ENCODE assay signal across 20 cellular contexts in the genomic region with DNA sequence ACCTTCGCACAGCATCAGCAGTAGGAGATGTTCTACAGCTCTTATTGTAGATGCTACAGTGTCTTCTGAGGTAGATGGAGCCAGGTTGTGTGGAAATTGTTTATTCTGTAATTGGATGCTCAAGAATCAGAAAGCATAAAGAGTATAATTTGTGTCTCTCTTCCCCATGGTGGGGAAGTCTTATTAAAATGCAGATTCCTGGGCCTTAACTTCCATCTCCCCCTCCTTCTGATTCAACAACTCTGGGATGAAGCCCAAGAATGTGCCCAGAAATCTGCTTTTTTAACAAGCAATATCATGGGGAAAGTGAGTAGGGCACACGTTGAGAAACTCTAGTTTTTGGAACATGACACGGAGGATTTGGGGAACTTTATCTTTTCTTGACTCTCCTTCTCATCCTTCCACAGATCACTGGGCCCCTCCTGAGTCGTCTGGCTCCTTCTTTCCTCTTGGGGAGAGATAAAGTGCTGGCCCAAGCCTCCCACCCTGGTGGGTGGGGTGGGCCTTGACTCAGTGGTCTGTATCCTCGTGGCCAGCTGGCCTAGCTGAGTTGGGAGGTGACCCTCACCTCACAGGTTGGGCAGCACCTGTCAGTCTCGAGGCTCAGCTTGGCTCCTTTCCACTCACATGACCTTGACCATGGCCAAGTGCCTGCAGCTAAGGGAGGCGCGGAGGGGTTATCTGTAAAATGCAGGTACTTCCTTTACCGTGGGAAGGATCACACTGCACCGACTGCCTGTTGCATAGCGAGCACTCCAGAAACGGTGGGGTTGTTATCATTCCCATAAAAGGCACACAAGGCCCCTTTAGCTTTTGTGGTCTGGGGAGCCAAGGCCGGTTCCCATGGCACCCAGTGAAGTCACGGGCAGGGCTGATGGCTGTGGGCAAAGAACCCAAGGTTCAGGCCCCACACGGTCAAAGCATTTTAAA.
DNase-seq lines count a peak whose midpoint lies in the region; ATAC-seq and TF ChIP-seq lines count a peak whose summit lies in the region.
"Had no signal": no experiment of that assay in that cellular context is flagged by ENCODE, and none has a peak within 500 bp of the region (broad histone marks: within the 10 kb centered on the region; RNA-seq: fewer than 3 reads in every experiment).

No MANE protein-coding gene starts in this region.

- no peak overlapping the region for H4K12ac ChIP-seq in trophoblast cell (ENCODE audit: low read depth, low read length)

- H3K79me1 ChIP-seq in trophoblast cell (ENCODE audit: low read length): peaks cover 23% of the 10 kb centered on the region

- peak overlapping the region; percentile 84 for H2AK5ac ChIP-seq in trophoblast cell (ENCODE audit: low read length)

- H2BK5ac ChIP-seq in trophoblast cell (ENCODE audit: low read depth, low read length, poor library complexity): no peak overlapping the region

- peak overlapping the region; percentile 68 for H3K14ac ChIP-seq in trophoblast cell (ENCODE audit: low read length)

- no peak overlapping the region for H3K4me3 ChIP-seq in body of pancreas
- H3K4me3 ChIP-seq in trophoblast cell (ENCODE audit: low read depth, low read length): no peak overlapping the region
- H3K4me3 ChIP-seq: gastrocnemius medialis, SJSA1, skin epidermis, tibial nerve had no signal

- H3K4me1 ChIP-seq in body of pancreas: peaks cover 21% of the 10 kb centered on the region
- H3K4me1 ChIP-seq in trophoblast cell (ENCODE audit: control insufficient read depth in 1 of 2, insufficient read depth in 2 of 2, low read length in 2 of 2): peaks cover 37 to 40% of the 10 kb centered on the region in 2 experiments
- H3K4me1 ChIP-seq: gastrocnemius medialis had no signal

- 27 to 31% methylated on average over 15 of the region's 15 CpGs for WGBS in body of pancreas, 2 donors
- WGBS in trophoblast cell (ENCODE audit: extremely low coverage, insufficient coverage, insufficient read length): no CpG with 5 or more reads among the region's 15 CpGs

- peak overlapping the region; percentile 66 for H3K18ac ChIP-seq in trophoblast cell (ENCODE audit: low read length)

- no peak overlapping the region for H3K4me3 Mint-ChIP-seq in activated CD4-positive, alpha-beta memory T cell treated with anti-CD3 and anti-CD28 coated beads, Interleukin-2, amount 10 ng/mL, durations not matched to agents 7 days and 5 days
- H3K4me3 Mint-ChIP-seq: activated CD4-positive, alpha-beta T cell treated with anti-CD3 and anti-CD28 coated beads, Interleukin-2, amount 10 ng/mL, durations not matched to agents 7 days and 5 days; activated naive CD4-positive, alpha-beta T cell treated with anti-CD3 and anti-CD28 coated beads, Interleukin-2, amount 10 ng/mL, durations not matched to agents 7 days and 5 days; H9 had no signal

- H3K9me3 ChIP-seq in KOPT-K1 (ENCODE audit: insufficient read depth, low read length, poor library complexity, severe bottlenecking) (no peaks in the 10 kb centered on the region), body of pancreas (no peaks in the 10 kb centered on the region), trophoblast cell (ENCODE audit: insufficient read depth, low read depth, low read length) (no peaks in the 10 kb centered on the region)
- H3K9me3 ChIP-seq: gastrocnemius medialis, SJSA1, tibial nerve had no signal

- peak overlapping the region; percentile 86 for H2BK120ac ChIP-seq in trophoblast cell (ENCODE audit: insufficient read depth, low read length, poor library complexity)

- POLR2A ChIA-PET in activated CD4-positive, alpha-beta memory T cell treated with anti-CD3 and anti-CD28 coated beads, Interleukin-2, amount 10 ng/mL, durations not matched to agents 7 days and 5 days (lab: Charles Lee): no interaction called here

- H3K27me3 ChIP-seq in body of pancreas (no peaks in the 10 kb centered on the region), trophoblast cell (ENCODE audit: insufficient read depth, low read length) (no peaks in the 10 kb centered on the region)
- H3K27me3 ChIP-seq: gastrocnemius medialis, SJSA1, tibial nerve had no signal

- H3K4ac ChIP-seq in trophoblast cell (ENCODE audit: low read depth, low read length): peak overlapping the region; percentile 29

- H4K91ac ChIP-seq in trophoblast cell (ENCODE audit: low read depth, low read length): peak overlapping the region; percentile 92

- H3K9ac ChIP-seq in trophoblast cell (ENCODE audit: low read length): no peak overlapping the region

- H2BK12ac ChIP-seq in trophoblast cell (ENCODE audit: low read length): peak overlapping the region; percentile 94

- CTCF ChIA-PET in activated CD4-positive, alpha-beta memory T cell treated with anti-CD3 and anti-CD28 coated beads, Interleukin-2, amount 10 ng/mL, durations not matched to agents 7 days and 5 days (lab: Charles Lee): no interaction called here

- TF ChIP-seq POLR2A in body of pancreas (IDR thresholded peaks at IDR 0.05): no peak

- no peak overlapping the region for H2AFZ ChIP-seq in trophoblast cell (ENCODE audit: insufficient read depth, low read length, poor library complexity)

- peak overlapping the region; percentile 93 for H3K27ac ChIP-seq in KOPT-K1 (ENCODE audit: low read depth, low read length, poor library complexity, severe bottlenecking)
- peak overlapping the region in 2 of 4 donors; percentile 0 to 9 for H3K27ac ChIP-seq in body of pancreas
- H3K27ac ChIP-seq in trophoblast cell (ENCODE audit: low read depth, low read length): no peak overlapping the region
- H3K27ac ChIP-seq: gastrocnemius medialis, SJSA1, skin epidermis, tibial nerve had no signal

- peaks cover 42% of the 10 kb centered on the region for H3K4me1 Mint-ChIP-seq in activated CD4-positive, alpha-beta memory T cell treated with anti-CD3 and anti-CD28 coated beads, Interleukin-2, amount 10 ng/mL, durations not matched to agents 7 days and 5 days

- intact Hi-C loops in body of pancreas (cut with DNase I): no loop called here

- no peaks in the 10 kb centered on the region for H3K27me3 Mint-ChIP-seq in activated CD4-positive, alpha-beta memory T cell treated with anti-CD3 and anti-CD28 coated beads, Interleukin-2, amount 10 ng/mL, durations not matched to agents 7 days and 5 days
- H3K27me3 Mint-ChIP-seq: activated CD4-positive, alpha-beta T cell treated with anti-CD3 and anti-CD28 coated beads, Interleukin-2, amount 10 ng/mL, durations not matched to agents 7 days and 5 days; activated naive CD4-positive, alpha-beta T cell treated with anti-CD3 and anti-CD28 coated beads, Interleukin-2, amount 10 ng/mL, durations not matched to agents 7 days and 5 days had no signal

- H3K23ac ChIP-seq in trophoblast cell (ENCODE audit: low read length): no peak overlapping the region

- H3K36me3 ChIP-seq in KOPT-K1 (ENCODE audit: insufficient read depth, low read length): peaks cover 43% of the 10 kb centered on the region
- H3K36me3 ChIP-seq in body of pancreas (replicated peaks in 1 of 2; ENCODE audit: insufficient read depth in 1 of 2, low read depth in 2 of 2): no peaks in the 10 kb centered on the region
- no peaks in the 10 kb centered on the region for H3K36me3 ChIP-seq in trophoblast cell (ENCODE audit: control insufficient read depth in 1 of 2, insufficient read depth in 2 of 2, low read length in 2 of 2)
- H3K36me3 ChIP-seq: gastrocnemius medialis, SJSA1, tibial nerve had no signal

- no peak overlapping the region for H3K4me2 ChIP-seq in trophoblast cell (ENCODE audit: low read length)

- no peak overlapping the region for H3K27ac Mint-ChIP-seq in activated CD4-positive, alpha-beta memory T cell treated with anti-CD3 and anti-CD28 coated beads, Interleukin-2, amount 10 ng/mL, durations not matched to agents 7 days and 5 days
- H3K27ac Mint-ChIP-seq: activated CD4-positive, alpha-beta T cell treated with anti-CD3 and anti-CD28 coated beads, Interleukin-2, amount 10 ng/mL, durations not matched to agents 7 days and 5 days; activated naive CD4-positive, alpha-beta T cell treated with anti-CD3 and anti-CD28 coated beads, Interleukin-2, amount 10 ng/mL, durations not matched to agents 7 days and 5 days; H9 had no signal

- no peak for TF ChIP-seq CTCF in body of pancreas (IDR thresholded peaks at IDR 0.05)

- no peaks in the 10 kb centered on the region for H3K9me3 Mint-ChIP-seq in activated CD4-positive, alpha-beta memory T cell treated with anti-CD3 and anti-CD28 coated beads, Interleukin-2, amount 10 ng/mL, durations not matched to agents 7 days and 5 days
- H3K9me3 Mint-ChIP-seq: activated CD4-positive, alpha-beta T cell treated with anti-CD3 and anti-CD28 coated beads, Interleukin-2, amount 10 ng/mL, durations not matched to agents 7 days and 5 days; activated naive CD4-positive, alpha-beta T cell treated with anti-CD3 and anti-CD28 coated beads, Interleukin-2, amount 10 ng/mL, durations not matched to agents 7 days and 5 days had no signal

- peaks cover 7% of the 10 kb centered on the region for H3K79me2 ChIP-seq in trophoblast cell (ENCODE audit: control insufficient read depth, insufficient read depth, low read length, poor library complexity)

- DNase-seq in Daoy (ENCODE audit: low read depth) (peak; percentile 34), body of pancreas (peak; percentile 58 to 77 (median 71)), trophoblast cell (no peak), HuH-7 (ENCODE audit: low spot score) (no peak), NCI-H2081 (lab: John Stamatoyannopoulos, UW) (no peak)
- no peak for DNase-seq in activated CD4-positive, alpha-beta memory T cell treated with anti-CD3 and anti-CD28 coated beads, Interleukin-2, amount 10 ng/mL, durations not matched to agents 7 days and 5 days
- DNase-seq: activated CD4-positive, alpha-beta T cell treated with anti-CD3 and anti-CD28 coated beads, Interleukin-2, amount 10 ng/mL, durations not matched to agents 7 days and 5 days; activated naive CD4-positive, alpha-beta T cell treated with anti-CD3 and anti-CD28 coated beads, Interleukin-2, amount 10 ng/mL, durations not matched to agents 7 days and 5 days; AML-193; cortex of kidney; DMS 273 treated with DMSO at 0.1 percent for 48 hours; gastrocnemius medialis; H9; NCI-H2107; NCI-H526 treated with DMSO at 0.1 percent for 48 hours had no signal

- peaks cover 34% of the 10 kb centered on the region for H3K36me3 Mint-ChIP-seq in activated CD4-positive, alpha-beta memory T cell treated with anti-CD3 and anti-CD28 coated beads, Interleukin-2, amount 10 ng/mL, durations not matched to agents 7 days and 5 days (ENCODE audit: low read depth)

- ATAC-seq in body of pancreas: peak; percentile 75
- no peak for ATAC-seq in GM18511 (IDR thresholded peaks at IDR 0.05; ENCODE audit: unreplicated experiment)
- ATAC-seq: gastrocnemius medialis had no signal

- H4K8ac ChIP-seq in trophoblast cell (ENCODE audit: low read depth, low read length): no peak overlapping the region

Comparison
In these comparisons a context has a peak if more than half of its experiments do, and no peak if none do; other contexts are left out.
1. DNase-seq: peak in Daoy (single experiment) and body of pancreas (4 of 4); none in trophoblast cell (0 of 2), HuH-7 (single experiment), NCI-H2081 (0 of 2) and activated CD4-positive, alpha-beta memory T cell treated with anti-CD3 and anti-CD28 coated beads, Interleukin-2, amount 10 ng/mL, durations not matched to agents 7 days and 5 days (single experiment).